Comparison of ENCODE assay signal across 8 cellular contexts in genomic region chr2:237154050-237154638, GRCh38.
A peak's percentile ranks its signal among the peaks of the same experiment; 100 is the strongest.
DNase-seq lines count a peak whose midpoint lies in the region; TF ChIP-seq lines count a peak whose summit lies in the region.

No MANE protein-coding gene starts in this region.

- no peak overlapping the region for H3K27ac Mint-ChIP-seq in CD14-positive monocyte
- no peak overlapping the region for H3K27ac Mint-ChIP-seq in activated T-helper 2 cell treated with anti-CD3 and anti-CD28 coated beads, Interferon-gamma antibody, Interleukin-2, Interleukin-4, amounts not matched to agents 10 μg/mL and 5 μg/mL and 100 μg/mL, durations not matched to agents 14 hours and 24 hours and 36 hours

- in situ Hi-C loops in GM23248 (cut with MboI): loop anchor here (25.0 kb wide), 1 partner anchor 408 kb away; the partner anchor contains the start of gene PRLH

- no peak overlapping the region for H3K4me3 Mint-ChIP-seq in CD14-positive monocyte
- H3K4me3 Mint-ChIP-seq in activated T-helper 2 cell treated with anti-CD3 and anti-CD28 coated beads, Interferon-gamma antibody, Interleukin-2, Interleukin-4, amounts not matched to agents 10 μg/mL and 5 μg/mL and 100 μg/mL, durations not matched to agents 14 hours and 24 hours and 36 hours (ENCODE audit: low read depth): no peak overlapping the region

- TF ChIP-seq CTCF in CD14-positive monocyte (IDR thresholded peaks at IDR 0.05) (peak; percentile 49), OCI-LY3 (IDR thresholded peaks at IDR 0.05; ENCODE audit: low read depth, low read length) (peak; percentile 67)

- H4K20me1 ChIP-seq in GM23248 (ENCODE audit: insufficient read depth): no peaks in the 10 kb centered on the region
- H4K20me1 ChIP-seq in OCI-LY3 (ENCODE audit: insufficient read depth, low read length): no peaks in the 10 kb centered on the region

- no peaks in the 10 kb centered on the region for H3K36me3 ChIP-seq in GM23248 (ENCODE audit: low read depth)
- no peaks in the 10 kb centered on the region for H3K36me3 ChIP-seq in OCI-LY3 (replicated peaks; ENCODE audit: low read depth, low read length)

- H3K9me2 ChIP-seq in GM23248 (ENCODE audit: insufficient read depth): no peaks in the 10 kb centered on the region

- H3K27ac ChIP-seq in GM23248 (no peak overlapping the region), OCI-LY3 (ENCODE audit: low read length) (no peak overlapping the region)

- H3K9ac ChIP-seq in GM23248 (no peak overlapping the region), OCI-LY3 (ENCODE audit: low read length) (no peak overlapping the region)

- peaks cover 33% of the 10 kb centered on the region for H3K4me1 ChIP-seq in GM23248 (ENCODE audit: insufficient read depth)
- no peaks in the 10 kb centered on the region for H3K4me1 ChIP-seq in OCI-LY3 (ENCODE audit: low read length)

- H2AFZ ChIP-seq in GM23248: no peak overlapping the region
- no peak overlapping the region for H2AFZ ChIP-seq in OCI-LY3 (ENCODE audit: low read depth, low read length)

- H3K27me3 Mint-ChIP-seq in CD14-positive monocyte (ENCODE audit: low read depth in 3 of 3): peaks cover 18 to 35% (median 20%) of the 10 kb centered on the region in 3 donors
- no peaks in the 10 kb centered on the region for H3K27me3 Mint-ChIP-seq in activated T-helper 2 cell treated with anti-CD3 and anti-CD28 coated beads, Interferon-gamma antibody, Interleukin-2, Interleukin-4, amounts not matched to agents 10 μg/mL and 5 μg/mL and 100 μg/mL, durations not matched to agents 14 hours and 24 hours and 36 hours (ENCODE audit: low read depth)

- H3K4me3 ChIP-seq in GM23248: no peak overlapping the region
- H3K4me3 ChIP-seq in OCI-LY3 (ENCODE audit: low read length): no peak overlapping the region

- intact Hi-C loops in CD14-positive monocyte (cut with micrococcal nuclease): loop anchor here in 1 of 2 donors (10.0 kb wide), 1 partner anchor 321 kb away; no protein-coding TSS in a partner anchor
- intact Hi-C loops in activated T-helper 2 cell treated with anti-CD3 and anti-CD28 coated beads, Interferon-gamma antibody, Interleukin-2, Interleukin-4, amounts not matched to agents 10 μg/mL and 5 μg/mL and 100 μg/mL, durations not matched to agents 14 hours and 24 hours and 36 hours (cut with micrococcal nuclease): loop anchor here (1.0 to 2.0 kb wide), 5 partner anchors 73 to 418 kb away; no protein-coding TSS in a partner anchor

- H3K9me3 ChIP-seq in GM23248 (ENCODE audit: low read depth) (no peaks in the 10 kb centered on the region), OCI-LY3 (ENCODE audit: insufficient read depth, low read length) (no peaks in the 10 kb centered on the region)

- DNase-seq in CD14-positive monocyte (ENCODE audit: low spot score): no peak
- peak; percentile 65 for DNase-seq in GM23248
- peak; percentile 36 for DNase-seq in activated T-helper 2 cell treated with anti-CD3 and anti-CD28 coated beads, Interferon-gamma antibody, Interleukin-2, Interleukin-4, amounts not matched to agents 10 μg/mL and 5 μg/mL and 100 μg/mL, durations not matched to agents 14 hours and 24 hours and 36 hours (ENCODE audit: low spot score)
- peak; percentile 2 for DNase-seq in globus pallidus (ENCODE audit: low spot score)
- DNase-seq in stimulated activated CD4-positive, alpha-beta T cell treated with anti-CD3 and anti-CD28 coated beads, Interleukin-2, amount 100 ng/mL, for 4 hours (ENCODE audit: low read depth): peak; percentile 34
- no peak for DNase-seq in NCI-H1105 (lab: John Stamatoyannopoulos, UW)
- no peak for DNase-seq in mucosa of gallbladder (ENCODE audit: low spot score)

- H3K79me2 ChIP-seq in GM23248 (ENCODE audit: insufficient read depth) (no peaks in the 10 kb centered on the region), OCI-LY3 (ENCODE audit: low read length) (no peaks in the 10 kb centered on the region)

- WGBS in GM23248 (ENCODE audit: low coverage in 1 of 2, low lambda C conversion rate in 2 of 2, missing lambda C conversion rate in 2 of 2), 2 experiments: 56 to 67% methylated on average over 7 of the region's 7 CpGs

- H3K4me2 ChIP-seq in GM23248 (ENCODE audit: unreplicated experiment) (no peak overlapping the region), OCI-LY3 (ENCODE audit: low read length) (no peak overlapping the region)

- peaks cover 17% of the 10 kb centered on the region for H3F3A ChIP-seq in GM23248 (ENCODE audit: insufficient read depth)

- peaks cover 0 to 4% (median 0%) of the 10 kb centered on the region in 7 donors for H3K9me3 Mint-ChIP-seq in CD14-positive monocyte
- H3K9me3 Mint-ChIP-seq in activated T-helper 2 cell treated with anti-CD3 and anti-CD28 coated beads, Interferon-gamma antibody, Interleukin-2, Interleukin-4, amounts not matched to agents 10 μg/mL and 5 μg/mL and 100 μg/mL, durations not matched to agents 14 hours and 24 hours and 36 hours: peaks cover 2% of the 10 kb centered on the region

- no peaks in the 10 kb centered on the region for H3K36me3 Mint-ChIP-seq in CD14-positive monocyte
- H3K36me3 Mint-ChIP-seq in activated T-helper 2 cell treated with anti-CD3 and anti-CD28 coated beads, Interferon-gamma antibody, Interleukin-2, Interleukin-4, amounts not matched to agents 10 μg/mL and 5 μg/mL and 100 μg/mL, durations not matched to agents 14 hours and 24 hours and 36 hours (ENCODE audit: low read depth): peaks cover 4% of the 10 kb centered on the region

- H3K27me3 ChIP-seq in GM23248 (replicated peaks; ENCODE audit: insufficient read depth) (no peaks in the 10 kb centered on the region), OCI-LY3 (ENCODE audit: low read depth, low read length) (no peaks in the 10 kb centered on the region)

- H3K4me1 Mint-ChIP-seq in CD14-positive monocyte: no peaks in the 10 kb centered on the region
- H3K4me1 Mint-ChIP-seq in activated T-helper 2 cell treated with anti-CD3 and anti-CD28 coated beads, Interferon-gamma antibody, Interleukin-2, Interleukin-4, amounts not matched to agents 10 μg/mL and 5 μg/mL and 100 μg/mL, durations not matched to agents 14 hours and 24 hours and 36 hours (ENCODE audit: low read depth): peaks cover 34% of the 10 kb centered on the region

Comparison
In these comparisons a context has a peak if more than half of its experiments do, and no peak if none do; other contexts are left out.
1. DNase-seq: peak in GM23248 (single experiment), activated T-helper 2 cell treated with anti-CD3 and anti-CD28 coated beads, Interferon-gamma antibody, Interleukin-2, Interleukin-4, amounts not matched to agents 10 μg/mL and 5 μg/mL and 100 μg/mL, durations not matched to agents 14 hours and 24 hours and 36 hours (single experiment), globus pallidus (single experiment) and stimulated activated CD4-positive, alpha-beta T cell treated with anti-CD3 and anti-CD28 coated beads, Interleukin-2, amount 100 ng/mL, for 4 hours (single experiment); none in CD14-positive monocyte (single experiment), NCI-H1105 (single experiment) and mucosa of gallbladder (single experiment).